ENCODE assay signal across 8 cellular contexts in genomic region chr6:81753709-81754678, GRCh38. TPM values are rescaled to one million over a fixed set of nuclear protein-coding genes. Genes with fewer than 3 reads are reported as not detected.
DNase-seq lines count a peak whose midpoint lies in the region; ATAC-seq and TF ChIP-seq lines count a peak whose summit lies in the region.

No MANE protein-coding gene starts in this region.

- intact Hi-C loops in esophagus muscularis mucosa (cut with DNase I), result loop anchor here (5.0 to 10.0 kb wide), 5 partner anchors 281 to 1809 kb away; partner anchors contain the start of genes BCKDHB and ELOVL4

- H3K27ac ChIP-seq in OCI-LY3 (ENCODE audit: low read length) (peak overlapping the region; percentile 72), esophagus muscularis mucosa (replicated peaks in 1 of 4) (peak overlapping the region; percentile 94 to 98 (median 98))

- peak; percentile 87 for TF ChIP-seq CTCF in AG04449 (IDR thresholded peaks at IDR 0.05; ENCODE audit: insufficient read depth, low read length, missing control alignments)
- TF ChIP-seq CTCF in OCI-LY3 (IDR thresholded peaks at IDR 0.05; ENCODE audit: low read depth, low read length), result peak; percentile 91
- TF ChIP-seq CTCF in esophagus muscularis mucosa (IDR thresholded peaks at IDR 0.05), result peak; percentile 86 to 91 (median 87)

- ATAC-seq in HG03378 (IDR thresholded peaks at IDR 0.05; ENCODE audit: unreplicated experiment), result peak; percentile 39
- ATAC-seq in naive B cell (ENCODE audit: low read depth in 2 of 2), result peak; percentile 62 to 64

- no peak for DNase-seq in AG04449 (ENCODE audit: low read depth, low spot score)
- DNase-seq in GM19238 (ENCODE audit: insufficient read length, low spot score), result peak; percentile 30
- peak; percentile 90 for DNase-seq in activated T-cell treated with anti-CD3 and anti-CD28 coated beads, Interleukin-2, amount 50 U/mL, for 48 hours
- DNase-seq in esophagus muscularis mucosa (ENCODE audit: extremely low spot score), result peak; percentile 98
- peak; percentile 89 for DNase-seq in naive B cell
- peak; percentile 66 to 76 for DNase-seq in stimulated activated CD8-positive, alpha-beta memory T cell treated with anti-CD3 and anti-CD28 coated beads, Interleukin-7, amount 100 ng/mL, for 48 hours (ENCODE audit: extremely low read depth in 1 of 2, low read depth in 1 of 2)

- no peaks in the 10 kb centered on the region for H4K20me1 ChIP-seq in OCI-LY3 (ENCODE audit: insufficient read depth, low read length)

- peak overlapping the region; percentile 92 to 99 (median 98) for H3K4me3 Mint-ChIP-seq in naive B cell

- H3K27me3 Mint-ChIP-seq in naive B cell, result no peaks in the 10 kb centered on the region

- H3K9ac ChIP-seq in OCI-LY3 (ENCODE audit: low read length), result peak overlapping the region; percentile 93

- H3K36me3 ChIP-seq in OCI-LY3 (replicated peaks; ENCODE audit: low read depth, low read length), result peaks cover 23% of the 10 kb centered on the region
- peaks cover 0 to 3% (median 0%) of the 10 kb centered on the region in 4 donors for H3K36me3 ChIP-seq in esophagus muscularis mucosa

- WGBS in esophagus muscularis mucosa, result 38% methylated on average over 34 of the region's 46 CpGs

- H3K9me3 ChIP-seq in OCI-LY3 (ENCODE audit: insufficient read depth, low read length) (no peaks in the 10 kb centered on the region), esophagus muscularis mucosa (no peaks in the 10 kb centered on the region)

- peaks cover 9 to 12% of the 10 kb centered on the region in 2 donors for H3K36me3 Mint-ChIP-seq in naive B cell

- H3K27ac Mint-ChIP-seq in naive B cell, result peak overlapping the region; percentile 89 to 99 (median 98)

- H3K79me2 ChIP-seq in OCI-LY3 (ENCODE audit: low read length), result peaks cover 15% of the 10 kb centered on the region

- H3K4me2 ChIP-seq in OCI-LY3 (ENCODE audit: low read length), result peak overlapping the region; percentile 75

- peaks cover 23 to 42% (median 28%) of the 10 kb centered on the region in 3 donors for H3K4me1 Mint-ChIP-seq in naive B cell

- TF ChIP-seq EP300 in esophagus muscularis mucosa (IDR thresholded peaks at IDR 0.05), result no peak

- no peaks in the 10 kb centered on the region for H3K27me3 ChIP-seq in OCI-LY3 (ENCODE audit: low read depth, low read length)
- no peaks in the 10 kb centered on the region for H3K27me3 ChIP-seq in esophagus muscularis mucosa

- POLR2A ChIA-PET in AG04449 (lab: Yijun Ruan, JAX), result interaction anchor here (0.7 to 3.1 kb wide), 15 partner anchors 7 to 1315 kb away, joined by 3 to 32 read pairs (median 5); no protein-coding TSS in a partner anchor

- CTCF ChIA-PET in AG04449 (lab: Yijun Ruan, JAX), result interaction anchor here (0.7 to 3.8 kb wide), 22 partner anchors 9 to 1540 kb away, joined by 3 to 20 read pairs (median 3); no protein-coding TSS in a partner anchor

- H3K4me1 ChIP-seq in OCI-LY3 (ENCODE audit: low read length) (peaks cover 27% of the 10 kb centered on the region), esophagus muscularis mucosa (peaks cover 4 to 37% (median 28%) of the 10 kb centered on the region in 4 donors)

- no peaks in the 10 kb centered on the region for H3K9me3 Mint-ChIP-seq in naive B cell

- peak overlapping the region; percentile 96 for H3K4me3 ChIP-seq in AG04449 (ENCODE audit: low read depth, low read length)
- H3K4me3 ChIP-seq in OCI-LY3 (ENCODE audit: low read length), result peak overlapping the region; percentile 80
- H3K4me3 ChIP-seq in esophagus muscularis mucosa, result peak overlapping the region; percentile 90 to 96 (median 94)

- TF ChIP-seq POLR2A in esophagus muscularis mucosa (IDR thresholded peaks at IDR 0.05; ENCODE audit: low read depth), result no peak

- peak overlapping the region; percentile 78 for H2AFZ ChIP-seq in OCI-LY3 (ENCODE audit: low read depth, low read length)

RNA-seq across cellular contexts. Expression of gene TENT5A, which starts 1.5 kb away (rescaled TPM):
- 10 to 100 TPM in 1 of 4 donors, 1 to 10 TPM in 3; 8.5 to 10.4 (median 9.6) TPM for total RNA-seq in esophagus muscularis mucosa
- 10 to 100 TPM in 5 of 6 donors, 1 to 10 TPM in 1; 8.4 to 16.7 (median 11.8) TPM for polyA plus RNA-seq in naive B cell (ENCODE audit: low read depth in 6 of 6)
